Comparison of ENCODE assay signal across 14 cellular contexts in genomic region chr7:68319061-68319460, GRCh38.
DNase-seq lines count a peak whose midpoint lies in the region; ATAC-seq, FAIRE-seq and TF ChIP-seq lines count a peak whose summit lies in the region.
"Had no signal": no experiment of that assay in that cellular context is flagged by ENCODE, and none has a peak within 500 bp of the region (broad histone marks: within the 10 kb centered on the region; RNA-seq: fewer than 3 reads in every experiment).

No MANE protein-coding gene starts in this region.

- no peak overlapping the region for H3K4me3 ChIP-seq in A549

- H3K27ac ChIP-seq in A549 (peak overlapping the region; percentile 14 to 23; a peak in 1 of 6 replicates), VCaP (peak overlapping the region; percentile 2; the same call in 1 of the 2 replicates)

- H3K4me2 ChIP-seq in A549 = no peak overlapping the region

- DNase-seq in A549 (ENCODE audit: low read depth in 1 of 2, low spot score in 1 of 2) (no peak), NCI-H1694 (lab: John Stamatoyannopoulos, UW) (peak; percentile 2), NCI-H69 (lab: John Stamatoyannopoulos, UW) (peak; percentile 81), ureter (ENCODE audit: low spot score) (no peak), anterior cingulate cortex (lab: John Stamatoyannopoulos, UW) (no peak), kidney tubule cell (ENCODE audit: low spot score) (no peak)
- DNase-seq: CD8-positive, alpha-beta T cell; COR-L47; DMS53; HCEC 1CT; HFFc6 had no signal

- CTCF ChIA-PET in A549 (lab: Yijun Ruan, JAX) = interaction anchor here (0.6 to 0.9 kb wide), 2 partner anchors 23 to 893 kb away, joined by 3 to 7 read pairs; no protein-coding TSS in a partner anchor

- H3K9me3 ChIP-seq in A549 = no peaks in the 10 kb centered on the region

- ATAC-seq in A549 = no peak
- ATAC-seq: CD8-positive, alpha-beta T cell had no signal

- peaks cover 35% of the 10 kb centered on the region for H3K4me1 ChIP-seq in A549

- POLR2A ChIA-PET in A549 (lab: Yijun Ruan, JAX) = no interaction called here

- no peak for FAIRE-seq in A549 (lab: Jason Lieb, UNC)
- FAIRE-seq: D721Med, HTR-8/SVneo had no signal

- TF ChIP-seq EP300 in A549 (IDR thresholded peaks at IDR 0.05) = no peak

- TF ChIP-seq CTCF in A549 (IDR thresholded peaks at IDR 0.05) = no peak
- TF ChIP-seq CTCF in VCaP (conservative IDR thresholded peaks at IDR 0.05) = no peak

- no peak for TF ChIP-seq POLR2A in A549 (IDR thresholded peaks at IDR 0.05; ENCODE audit: low read length)

- no peak for TF ChIP-seq RAD21 in A549 (conservative IDR thresholded peaks at IDR 0.05 in 1 of 2, IDR thresholded peaks at IDR 0.05 in 1 of 2)

TF ChIP-seq in A549, 52 proteins besides CTCF, POLR2A, EP300 and RAD21:
- no peak for TF ChIP-seq HDAC2 (IDR thresholded peaks at IDR 0.05)
- no peak for TF ChIP-seq MYC (IDR thresholded peaks at IDR 0.05; ENCODE audit: borderline replicate concordance, low read length)
- TF ChIP-seq PHF8 (IDR thresholded peaks at IDR 0.05; ENCODE audit: borderline replicate concordance, low read depth) = no peak
- TF ChIP-seq CBX2 (IDR thresholded peaks at IDR 0.05; ENCODE audit: borderline replicate concordance, low read depth) = no peak
- no peak for TF ChIP-seq ATOH8 (CRISPR knock-in tag; IDR thresholded peaks at IDR 0.05; ENCODE audit: low read depth)
- no peak for TF ChIP-seq E2F6 (IDR thresholded peaks at IDR 0.05; ENCODE audit: borderline replicate concordance, low read depth)
- no peak for TF ChIP-seq FOSB (CRISPR knock-in tag; IDR thresholded peaks at IDR 0.05)
- TF ChIP-seq KDM5A (IDR thresholded peaks at IDR 0.05) = no peak

Comparison
In these comparisons a context has a peak if more than half of its experiments do, and no peak if none do; other contexts are left out.
1. DNase-seq: peak in NCI-H1694 (single experiment) and NCI-H69 (single experiment); none in A549 (0 of 2), ureter (single experiment), anterior cingulate cortex (0 of 58) and kidney tubule cell (single experiment).